1 cellular context compared by ENCODE assay signal in the genomic region with DNA sequence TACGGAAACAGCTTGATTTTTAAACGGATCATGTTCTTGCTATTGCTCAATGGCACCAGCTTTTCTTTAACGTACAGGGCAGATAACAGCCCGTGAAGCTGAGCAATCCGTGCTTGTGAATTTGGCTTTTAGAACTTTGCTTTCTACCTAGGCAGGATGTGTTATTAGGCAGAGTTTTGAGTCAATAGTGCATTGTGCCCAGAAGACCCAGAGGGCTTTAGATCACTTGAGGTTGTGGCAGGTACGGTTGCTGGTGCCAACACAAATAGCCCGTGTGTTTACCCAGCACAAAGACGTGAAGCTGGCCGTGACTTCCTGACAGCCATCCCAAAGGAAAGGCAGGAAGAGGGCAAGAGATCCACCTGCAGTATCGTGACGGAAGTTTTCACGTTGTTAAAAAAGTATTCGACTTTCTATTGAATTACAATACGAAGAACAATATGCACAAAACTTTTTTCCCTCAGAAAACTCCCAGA.
TF ChIP-seq lines count a peak whose summit lies in the region.

No MANE protein-coding gene starts in this region.

TF ChIP-seq in HepG2, 621 proteins besides CTCF, POLR2A, EP300 and RAD21 (continued from another document):
- peak; percentile 66 for TF ChIP-seq PAXIP1 (CRISPR knock-in tag; conservative IDR thresholded peaks at IDR 0.05)
- TF ChIP-seq RBAK (CRISPR knock-in tag; IDR thresholded peaks at IDR 0.05): no peak
